Comparison of ENCODE assay signal across 15 cellular contexts in the genomic region with DNA sequence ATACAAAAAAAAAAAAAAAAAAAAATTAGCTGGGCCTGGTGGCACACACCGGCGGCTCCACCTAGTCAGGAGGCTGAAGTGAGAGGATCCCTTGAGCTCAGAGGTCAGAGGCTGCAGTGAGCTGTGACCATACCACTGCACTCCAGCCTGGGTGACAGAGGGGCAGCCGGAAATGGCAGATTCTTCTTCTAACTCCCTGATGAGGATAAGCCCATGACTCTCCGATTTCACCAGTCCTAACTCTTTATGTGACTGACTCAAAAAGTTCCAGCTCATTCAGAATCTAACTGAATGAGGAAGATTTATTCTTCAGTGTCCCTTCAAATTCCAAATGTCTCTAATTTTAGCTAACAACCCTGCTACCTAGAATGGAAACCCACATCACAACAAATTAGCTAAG. TPM values are rescaled to one million over a fixed set of nuclear protein-coding genes. Genes with fewer than 3 reads are reported as not detected.
"Had no signal": no experiment of that assay in that cellular context is flagged by ENCODE, and none has a peak within 500 bp of the region (broad histone marks: within the 10 kb centered on the region; RNA-seq: fewer than 3 reads in every experiment).

No MANE protein-coding gene starts in this region.

- H3K4me3 Mint-ChIP-seq: naive B cell, T-cell had no signal

- H3K27me3 ChIP-seq: ovary, sigmoid colon had no signal

- H3K4me3 ChIP-seq: lung, ovary, sigmoid colon had no signal

- H3K36me3 ChIP-seq: ovary, sigmoid colon had no signal

- H3K27ac ChIP-seq: ovary, sigmoid colon had no signal

- H3K9me3 Mint-ChIP-seq: T-cell had no signal

- DNase-seq: activated CD4-positive, CD25-positive, alpha-beta regulatory T cell treated with anti-CD3 and anti-CD28 coated beads, Interleukin-2, amount 50 U/mL, for 72 hours; activated CD8-positive, alpha-beta memory T cell treated with anti-CD3 and anti-CD28 coated beads for 24 hours; aorta; cortex of kidney; effector CD8-positive, alpha-beta T cell; head of caudate nucleus; midbrain; naive B cell; ovary; sigmoid colon; T1000 had no signal

- H3K9me3 ChIP-seq: ovary, sigmoid colon had no signal

- H3K36me3 Mint-ChIP-seq: naive B cell, T-cell had no signal

RNA-seq across cellular contexts. Expression of gene C10orf67, which starts 4.3 kb away (rescaled TPM):
- total RNA-seq: aorta, pulmonary artery endothelial cell, sigmoid colon, ureter had no signal
- polyA plus RNA-seq: aorta had no signal
